1 cellular context compared by ENCODE assay signal in the genomic region with DNA sequence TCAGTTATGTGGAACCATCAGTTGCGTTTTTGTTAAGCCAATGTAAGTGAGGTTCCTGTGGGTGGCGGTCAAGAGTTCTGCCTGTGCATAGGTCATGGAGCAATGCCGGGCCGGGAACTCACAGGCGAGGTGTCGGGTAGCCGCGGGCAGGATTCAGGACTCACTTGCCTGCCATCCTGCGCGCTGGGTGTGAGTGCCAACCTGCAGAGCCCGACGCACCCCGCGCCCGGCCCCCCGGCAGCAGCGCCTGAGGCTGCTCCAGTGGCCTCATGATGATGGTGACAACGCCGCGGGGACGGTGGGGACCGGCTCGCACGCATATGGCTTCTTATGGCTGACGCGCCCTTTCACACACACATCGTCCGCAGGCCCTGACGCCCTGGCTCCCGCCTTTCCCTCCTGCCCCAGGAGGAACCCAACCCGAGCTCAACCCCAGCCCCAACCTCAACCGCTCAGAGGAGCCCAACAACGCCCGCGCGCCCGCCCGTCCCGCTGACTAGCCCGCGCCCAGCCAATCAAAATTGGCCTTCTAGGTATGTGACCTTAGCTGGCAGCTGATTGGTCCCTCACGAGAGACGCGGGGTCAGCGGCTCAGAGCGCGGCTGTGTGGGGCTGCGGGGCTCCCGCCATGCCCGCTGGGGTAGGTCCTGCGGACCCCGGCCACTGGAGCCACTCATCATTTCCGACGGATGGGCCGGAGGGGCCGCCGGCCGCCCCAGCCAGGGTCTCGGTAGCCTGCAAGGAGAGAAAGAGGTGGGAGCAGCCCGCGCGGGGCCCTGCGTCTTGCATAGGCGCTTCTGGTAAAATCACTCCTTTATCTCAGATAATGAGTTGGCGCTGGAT.
A peak's percentile ranks its signal among the peaks of the same experiment; 100 is the strongest.
TF ChIP-seq lines count a peak whose summit lies in the region.

A gene with protein sequence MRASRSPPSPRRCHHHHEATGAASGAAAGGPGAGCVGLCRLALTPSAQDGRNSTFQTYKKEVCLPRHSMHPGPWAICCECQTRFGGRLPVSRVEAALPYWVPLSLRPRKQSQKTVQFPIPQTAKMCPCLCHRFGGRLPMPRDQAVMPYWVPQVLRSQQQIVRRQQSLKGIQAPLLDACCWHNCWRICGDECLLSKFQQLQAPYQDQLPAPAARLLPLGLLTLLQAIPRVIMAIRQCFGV (minus strand): TSS at position 470 of the 843 bp plus-strand sequence. CDS start 150 bp downstream, at position 320.

TF ChIP-seq in HepG2, 621 proteins besides CTCF, POLR2A, EP300 and RAD21 (continued from another document and continues in another):
- TF ChIP-seq KMT2B (CRISPR knock-in tag; IDR thresholded peaks at IDR 0.05): 0 out of 2 replicates have a peak, but pooled peaks have one; percentile 64
- TF ChIP-seq ZNF747 (CRISPR knock-in tag; IDR thresholded peaks at IDR 0.05; ENCODE audit: borderline replicate concordance): peak; percentile 92; the same call in 1 of the 2 replicates
- peak; percentile 75 for TF ChIP-seq FOXK1 (CRISPR knock-in tag; IDR thresholded peaks at IDR 0.05; ENCODE audit: borderline replicate concordance, low read depth)
- TF ChIP-seq, protein P1, sequence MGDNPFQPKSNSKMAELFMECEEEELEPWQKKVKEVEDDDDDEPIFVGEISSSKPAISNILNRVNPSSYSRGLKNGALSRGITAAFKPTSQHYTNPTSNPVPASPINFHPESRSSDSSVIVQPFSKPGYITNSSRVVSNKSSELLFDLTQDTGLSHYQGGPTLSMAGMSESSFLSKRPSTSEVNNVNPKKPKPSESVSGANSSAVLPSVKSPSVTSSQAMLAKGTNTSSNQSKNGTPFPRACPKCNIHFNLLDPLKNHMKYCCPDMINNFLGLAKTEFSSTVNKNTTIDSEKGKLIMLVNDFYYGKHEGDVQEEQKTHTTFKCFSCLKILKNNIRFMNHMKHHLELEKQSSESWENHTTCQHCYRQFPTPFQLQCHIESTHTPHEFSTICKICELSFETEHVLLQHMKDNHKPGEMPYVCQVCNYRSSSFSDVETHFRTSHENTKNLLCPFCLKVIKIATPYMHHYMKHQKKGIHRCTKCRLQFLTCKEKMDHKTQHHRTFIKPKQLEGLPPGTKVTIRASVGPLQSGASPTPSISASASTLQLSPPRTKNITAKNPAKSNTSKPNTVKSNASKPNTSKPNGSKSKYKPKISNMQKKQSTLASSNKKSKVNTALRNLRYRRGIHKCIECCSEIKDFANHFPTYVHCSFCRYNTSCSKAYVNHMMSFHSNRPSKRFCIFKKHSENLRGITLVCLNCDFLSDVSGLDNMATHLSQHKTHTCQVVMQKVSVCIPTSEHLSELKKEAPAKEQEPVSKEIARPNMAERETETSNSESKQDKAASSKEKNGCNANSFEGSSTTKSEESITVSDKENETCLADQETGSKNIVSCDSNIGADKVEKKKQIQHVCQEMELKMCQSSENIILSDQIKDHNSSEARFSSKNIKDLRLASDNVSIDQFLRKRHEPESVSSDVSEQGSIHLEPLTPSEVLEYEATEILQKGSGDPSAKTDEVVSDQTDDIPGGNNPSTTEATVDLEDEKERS (CRISPR knock-in tag; IDR thresholded peaks at IDR 0.05): peak; percentile 83; the same call in 1 of the 2 replicates
- TF ChIP-seq ZNF432 (CRISPR knock-in tag; IDR thresholded peaks at IDR 0.05; ENCODE audit: borderline replicate concordance): no peak
- TF ChIP-seq, protein P2, sequence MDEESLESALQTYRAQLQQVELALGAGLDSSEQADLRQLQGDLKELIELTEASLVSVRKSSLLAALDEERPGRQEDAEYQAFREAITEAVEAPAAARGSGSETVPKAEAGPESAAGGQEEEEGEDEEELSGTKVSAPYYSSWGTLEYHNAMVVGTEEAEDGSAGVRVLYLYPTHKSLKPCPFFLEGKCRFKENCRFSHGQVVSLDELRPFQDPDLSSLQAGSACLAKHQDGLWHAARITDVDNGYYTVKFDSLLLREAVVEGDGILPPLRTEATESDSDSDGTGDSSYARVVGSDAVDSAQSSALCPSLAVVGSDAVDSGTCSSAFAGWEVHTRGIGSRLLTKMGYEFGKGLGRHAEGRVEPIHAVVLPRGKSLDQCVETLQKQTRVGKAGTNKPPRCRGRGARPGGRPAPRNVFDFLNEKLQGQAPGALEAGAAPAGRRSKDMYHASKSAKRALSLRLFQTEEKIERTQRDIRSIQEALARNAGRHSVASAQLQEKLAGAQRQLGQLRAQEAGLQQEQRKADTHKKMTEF (CRISPR knock-in tag; IDR thresholded peaks at IDR 0.05): peak; percentile 88
- TF ChIP-seq, protein P3, sequence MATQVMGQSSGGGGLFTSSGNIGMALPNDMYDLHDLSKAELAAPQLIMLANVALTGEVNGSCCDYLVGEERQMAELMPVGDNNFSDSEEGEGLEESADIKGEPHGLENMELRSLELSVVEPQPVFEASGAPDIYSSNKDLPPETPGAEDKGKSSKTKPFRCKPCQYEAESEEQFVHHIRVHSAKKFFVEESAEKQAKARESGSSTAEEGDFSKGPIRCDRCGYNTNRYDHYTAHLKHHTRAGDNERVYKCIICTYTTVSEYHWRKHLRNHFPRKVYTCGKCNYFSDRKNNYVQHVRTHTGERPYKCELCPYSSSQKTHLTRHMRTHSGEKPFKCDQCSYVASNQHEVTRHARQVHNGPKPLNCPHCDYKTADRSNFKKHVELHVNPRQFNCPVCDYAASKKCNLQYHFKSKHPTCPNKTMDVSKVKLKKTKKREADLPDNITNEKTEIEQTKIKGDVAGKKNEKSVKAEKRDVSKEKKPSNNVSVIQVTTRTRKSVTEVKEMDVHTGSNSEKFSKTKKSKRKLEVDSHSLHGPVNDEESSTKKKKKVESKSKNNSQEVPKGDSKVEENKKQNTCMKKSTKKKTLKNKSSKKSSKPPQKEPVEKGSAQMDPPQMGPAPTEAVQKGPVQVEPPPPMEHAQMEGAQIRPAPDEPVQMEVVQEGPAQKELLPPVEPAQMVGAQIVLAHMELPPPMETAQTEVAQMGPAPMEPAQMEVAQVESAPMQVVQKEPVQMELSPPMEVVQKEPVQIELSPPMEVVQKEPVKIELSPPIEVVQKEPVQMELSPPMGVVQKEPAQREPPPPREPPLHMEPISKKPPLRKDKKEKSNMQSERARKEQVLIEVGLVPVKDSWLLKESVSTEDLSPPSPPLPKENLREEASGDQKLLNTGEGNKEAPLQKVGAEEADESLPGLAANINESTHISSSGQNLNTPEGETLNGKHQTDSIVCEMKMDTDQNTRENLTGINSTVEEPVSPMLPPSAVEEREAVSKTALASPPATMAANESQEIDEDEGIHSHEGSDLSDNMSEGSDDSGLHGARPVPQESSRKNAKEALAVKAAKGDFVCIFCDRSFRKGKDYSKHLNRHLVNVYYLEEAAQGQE (IDR thresholded peaks at IDR 0.05; ENCODE audit: borderline replicate concordance in 1 of 2, low read depth in 1 of 2, low read length in 2 of 2): peak in 1 of 2 experiments; percentile 48; a peak in 1 of 4 replicates
- TF ChIP-seq, protein P4, sequence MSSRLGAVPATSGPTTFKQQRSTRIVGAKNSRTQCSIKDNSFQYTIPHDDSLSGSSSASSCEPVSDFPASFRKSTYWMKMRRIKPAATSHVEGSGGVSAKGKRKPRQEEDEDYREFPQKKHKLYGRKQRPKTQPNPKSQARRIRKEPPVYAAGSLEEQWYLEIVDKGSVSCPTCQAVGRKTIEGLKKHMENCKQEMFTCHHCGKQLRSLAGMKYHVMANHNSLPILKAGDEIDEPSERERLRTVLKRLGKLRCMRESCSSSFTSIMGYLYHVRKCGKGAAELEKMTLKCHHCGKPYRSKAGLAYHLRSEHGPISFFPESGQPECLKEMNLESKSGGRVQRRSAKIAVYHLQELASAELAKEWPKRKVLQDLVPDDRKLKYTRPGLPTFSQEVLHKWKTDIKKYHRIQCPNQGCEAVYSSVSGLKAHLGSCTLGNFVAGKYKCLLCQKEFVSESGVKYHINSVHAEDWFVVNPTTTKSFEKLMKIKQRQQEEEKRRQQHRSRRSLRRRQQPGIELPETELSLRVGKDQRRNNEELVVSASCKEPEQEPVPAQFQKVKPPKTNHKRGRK (CRISPR knock-in tag; IDR thresholded peaks at IDR 0.05): peak; percentile 75; the same call in 1 of the 2 replicates
- TF ChIP-seq ZFP82 (CRISPR knock-in tag; IDR thresholded peaks at IDR 0.05; ENCODE audit: borderline replicate concordance): peak; percentile 96
- TF ChIP-seq ZNF451 (CRISPR knock-in tag; IDR thresholded peaks at IDR 0.05): 0 out of 2 replicates have a peak, but pooled peaks have one; percentile 72
- peak; percentile 62 for TF ChIP-seq IKZF4 (CRISPR knock-in tag; IDR thresholded peaks at IDR 0.05; ENCODE audit: borderline replicate concordance, low read depth, not compliant biosample characterization)
- TF ChIP-seq SOX13 (IDR thresholded peaks at IDR 0.05): 0 out of 2 replicates have a peak, but pooled peaks have one; percentile 10
- no peak; a peak in 1 of 4 replicates for TF ChIP-seq SOX13 (CRISPR knock-in tag; conservative IDR thresholded peaks at IDR 0.05 in 1 of 2, IDR thresholded peaks at IDR 0.05 in 1 of 2)
- TF ChIP-seq, protein P5, sequence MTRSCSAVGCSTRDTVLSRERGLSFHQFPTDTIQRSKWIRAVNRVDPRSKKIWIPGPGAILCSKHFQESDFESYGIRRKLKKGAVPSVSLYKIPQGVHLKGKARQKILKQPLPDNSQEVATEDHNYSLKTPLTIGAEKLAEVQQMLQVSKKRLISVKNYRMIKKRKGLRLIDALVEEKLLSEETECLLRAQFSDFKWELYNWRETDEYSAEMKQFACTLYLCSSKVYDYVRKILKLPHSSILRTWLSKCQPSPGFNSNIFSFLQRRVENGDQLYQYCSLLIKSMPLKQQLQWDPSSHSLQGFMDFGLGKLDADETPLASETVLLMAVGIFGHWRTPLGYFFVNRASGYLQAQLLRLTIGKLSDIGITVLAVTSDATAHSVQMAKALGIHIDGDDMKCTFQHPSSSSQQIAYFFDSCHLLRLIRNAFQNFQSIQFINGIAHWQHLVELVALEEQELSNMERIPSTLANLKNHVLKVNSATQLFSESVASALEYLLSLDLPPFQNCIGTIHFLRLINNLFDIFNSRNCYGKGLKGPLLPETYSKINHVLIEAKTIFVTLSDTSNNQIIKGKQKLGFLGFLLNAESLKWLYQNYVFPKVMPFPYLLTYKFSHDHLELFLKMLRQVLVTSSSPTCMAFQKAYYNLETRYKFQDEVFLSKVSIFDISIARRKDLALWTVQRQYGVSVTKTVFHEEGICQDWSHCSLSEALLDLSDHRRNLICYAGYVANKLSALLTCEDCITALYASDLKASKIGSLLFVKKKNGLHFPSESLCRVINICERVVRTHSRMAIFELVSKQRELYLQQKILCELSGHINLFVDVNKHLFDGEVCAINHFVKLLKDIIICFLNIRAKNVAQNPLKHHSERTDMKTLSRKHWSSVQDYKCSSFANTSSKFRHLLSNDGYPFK (CRISPR knock-in tag; IDR thresholded peaks at IDR 0.05; ENCODE audit: borderline replicate concordance): peak; percentile 94
- no peak for TF ChIP-seq U2AF2 (IDR thresholded peaks at IDR 0.05; ENCODE audit: low read depth, low read length)
- no peak for TF ChIP-seq ZNF207 (IDR thresholded peaks at IDR 0.05; ENCODE audit: borderline replicate concordance)
- TF ChIP-seq, protein P6, sequence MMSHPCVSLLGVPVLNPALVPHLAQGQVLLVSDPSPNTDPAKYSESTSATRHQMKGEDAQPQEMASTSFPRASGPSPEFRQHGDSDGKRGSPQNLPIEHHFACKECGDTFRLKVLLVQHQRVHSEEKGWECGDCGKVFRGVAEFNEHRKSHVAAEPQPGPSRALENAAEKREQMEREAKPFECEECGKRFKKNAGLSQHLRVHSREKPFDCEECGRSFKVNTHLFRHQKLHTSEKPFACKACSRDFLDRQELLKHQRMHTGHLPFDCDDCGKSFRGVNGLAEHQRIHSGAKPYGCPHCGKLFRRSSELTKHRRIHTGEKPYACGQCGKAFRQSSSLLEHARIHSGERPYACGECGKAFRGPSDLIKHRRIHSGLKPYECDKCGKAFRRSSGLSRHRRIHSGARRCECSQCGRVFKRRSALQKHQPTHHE (CRISPR knock-in tag; IDR thresholded peaks at IDR 0.05; ENCODE audit: borderline replicate concordance): peak; percentile 90; the same call in 1 of the 2 replicates
- TF ChIP-seq ZNF557 (CRISPR knock-in tag; IDR thresholded peaks at IDR 0.05): peak; percentile 34; the same call in 1 of the 2 replicates
- no peak; the same call in 1 of the 2 replicates for TF ChIP-seq HMG20B (CRISPR knock-in tag; conservative IDR thresholded peaks at IDR 0.05)
- peak; percentile 94; the same call in 1 of the 2 replicates for TF ChIP-seq PRMT3 (CRISPR knock-in tag; IDR thresholded peaks at IDR 0.05; ENCODE audit: borderline replicate concordance, low read depth)
- TF ChIP-seq ISX (CRISPR knock-in tag; conservative IDR thresholded peaks at IDR 0.05): peak; percentile 44; the same call in 1 of the 2 replicates
- TF ChIP-seq ZNF33A (CRISPR knock-in tag; IDR thresholded peaks at IDR 0.05; ENCODE audit: borderline replicate concordance): peak; percentile 95; the same call in 1 of the 2 replicates
- TF ChIP-seq ZSCAN20 (CRISPR knock-in tag; IDR thresholded peaks at IDR 0.05; ENCODE audit: borderline replicate concordance): 0 out of 2 replicates have a peak, but pooled peaks have one; percentile 88
- TF ChIP-seq SIN3B (IDR thresholded peaks at IDR 0.05; ENCODE audit: low read length): peak; percentile 30; the same call in 1 of the 2 replicates
- 0 out of 2 replicates have a peak, but pooled peaks have one; percentile 18 for TF ChIP-seq ZZZ3 (CRISPR knock-in tag; IDR thresholded peaks at IDR 0.05; ENCODE audit: borderline replicate concordance)
- TF ChIP-seq, protein P7, sequence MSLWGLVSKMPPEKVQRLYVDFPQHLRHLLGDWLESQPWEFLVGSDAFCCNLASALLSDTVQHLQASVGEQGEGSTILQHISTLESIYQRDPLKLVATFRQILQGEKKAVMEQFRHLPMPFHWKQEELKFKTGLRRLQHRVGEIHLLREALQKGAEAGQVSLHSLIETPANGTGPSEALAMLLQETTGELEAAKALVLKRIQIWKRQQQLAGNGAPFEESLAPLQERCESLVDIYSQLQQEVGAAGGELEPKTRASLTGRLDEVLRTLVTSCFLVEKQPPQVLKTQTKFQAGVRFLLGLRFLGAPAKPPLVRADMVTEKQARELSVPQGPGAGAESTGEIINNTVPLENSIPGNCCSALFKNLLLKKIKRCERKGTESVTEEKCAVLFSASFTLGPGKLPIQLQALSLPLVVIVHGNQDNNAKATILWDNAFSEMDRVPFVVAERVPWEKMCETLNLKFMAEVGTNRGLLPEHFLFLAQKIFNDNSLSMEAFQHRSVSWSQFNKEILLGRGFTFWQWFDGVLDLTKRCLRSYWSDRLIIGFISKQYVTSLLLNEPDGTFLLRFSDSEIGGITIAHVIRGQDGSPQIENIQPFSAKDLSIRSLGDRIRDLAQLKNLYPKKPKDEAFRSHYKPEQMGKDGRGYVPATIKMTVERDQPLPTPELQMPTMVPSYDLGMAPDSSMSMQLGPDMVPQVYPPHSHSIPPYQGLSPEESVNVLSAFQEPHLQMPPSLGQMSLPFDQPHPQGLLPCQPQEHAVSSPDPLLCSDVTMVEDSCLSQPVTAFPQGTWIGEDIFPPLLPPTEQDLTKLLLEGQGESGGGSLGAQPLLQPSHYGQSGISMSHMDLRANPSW (CRISPR knock-in tag; IDR thresholded peaks at IDR 0.05; ENCODE audit: borderline replicate concordance): peak; percentile 67; the same call in 1 of the 2 replicates
- no peak; the same call in 1 of the 2 replicates for TF ChIP-seq SATB2 (CRISPR knock-in tag; IDR thresholded peaks at IDR 0.05)
- peak; percentile 94 for TF ChIP-seq RXRA (CRISPR knock-in tag; IDR thresholded peaks at IDR 0.05)
- no peak for TF ChIP-seq ZNF562 (CRISPR knock-in tag; IDR thresholded peaks at IDR 0.05; ENCODE audit: borderline replicate concordance)
